27 cellular contexts compared by ENCODE assay signal in genomic region chr20:36818185-36818584, GRCh38. TPM values are rescaled to one million over a fixed set of nuclear protein-coding genes. Genes with fewer than 3 reads are reported as not detected.
"Had no signal": no experiment of that assay in that cellular context is flagged by ENCODE, and none has a peak within 500 bp of the region (broad histone marks: within the 10 kb centered on the region; RNA-seq: fewer than 3 reads in every experiment).

No MANE protein-coding gene starts in this region.

- H2AFZ ChIP-seq: neural progenitor cell, parathyroid adenoma had no signal

- H3K9ac ChIP-seq: neural progenitor cell, parathyroid adenoma had no signal

- H3K27me3 ChIP-seq: esophagus squamous epithelium, neural progenitor cell, suprapubic skin, transverse colon, vagina had no signal

- ATAC-seq: left ventricle myocardium superior; lower lobe of right lung; mucosa of descending colon; natural killer cell treated with Interleukin-12 subunit alpha and Interleukin-12 subunit beta and Interleukin-15 and Interleukin-18, amount 100 ng/mL, for 72 hours; sciatic nerve; stimulated activated naive CD8-positive, alpha-beta T cell treated with anti-CD3 and anti-CD28 coated beads, Interleukin-15, amount 100 ng/mL, for 72 hours had no signal

- H3K9me3 ChIP-seq: esophagus squamous epithelium, lower lobe of right lung, mucosa of descending colon, suprapubic skin, transverse colon, vagina had no signal

- H3K4me2 ChIP-seq: neural progenitor cell, smooth muscle cell had no signal

- FAIRE-seq: colon, frontal cortex had no signal

- H3K27ac ChIP-seq: lower lobe of right lung, neural progenitor cell, suprapubic skin, transverse colon, vagina had no signal

- H3K4me3 ChIP-seq: esophagus squamous epithelium, lower lobe of right lung, mucosa of descending colon, neural progenitor cell, smooth muscle cell, suprapubic skin, transverse colon, vagina had no signal

- H3K79me2 ChIP-seq: parathyroid adenoma had no signal

- H3K36me3 ChIP-seq: neural progenitor cell had no signal

- DNase-seq: effector CD8-positive, alpha-beta T cell; endodermal cell; esophagus squamous epithelium; hypothalamus; immature natural killer cell; islet precursor cell; left ventricle myocardium superior; lower lobe of right lung; mesenchymal stem cell; mucosa of descending colon; naive B cell; stimulated activated CD4-positive, alpha-beta T cell treated with anti-CD3 and anti-CD28 coated beads, Interleukin-12 subunit alpha, Interleukin-12 subunit beta, amount 100 ng/mL, for 4 hours; stimulated activated CD4-positive, alpha-beta T cell treated with anti-CD3 and anti-CD28 coated beads, Interleukin-1b, Interleukin-23, amount 100 ng/mL, for 48 hours; stimulated activated CD4-positive, alpha-beta T cell treated with anti-CD3 and anti-CD28 coated beads, Interleukin-4, amount 100 ng/mL, for 1 hour; stimulated activated CD8-positive, alpha-beta memory T cell treated with anti-CD3 and anti-CD28 coated beads, Interleukin-4, amount 100 ng/mL, for 48 hours; stimulated activated naive CD8-positive, alpha-beta T cell treated with anti-CD3 and anti-CD28 coated beads, Interleukin-15, amount 100 ng/mL, for 72 hours; transverse colon had no signal

RNA-seq across cellular contexts. Expression of gene TLDC2, which starts 57.8 kb away (rescaled TPM):
- total RNA-seq: left ventricle myocardium superior, osteoblast, smooth muscle cell, suprapubic skin had no signal
- polyA plus RNA-seq: smooth muscle cell had no signal
